In genomic region chr5:43227655-43228054, GRCh38 we compare ENCODE assay signal across 9 cellular contexts. TPM values are rescaled to one million over a fixed set of nuclear protein-coding genes. Genes with fewer than 3 reads are reported as not detected.
DNase-seq lines count a peak whose midpoint lies in the region; ATAC-seq and TF ChIP-seq lines count a peak whose summit lies in the region.
"Had no signal": no experiment of that assay in that cellular context is flagged by ENCODE, and none has a peak within 500 bp of the region (broad histone marks: within the 10 kb centered on the region; RNA-seq: fewer than 3 reads in every experiment).

No MANE protein-coding gene starts in this region.

- H3K27ac ChIP-seq in cardiac muscle cell: no peak overlapping the region
- H3K27ac ChIP-seq in tibial artery: no peak overlapping the region

- H3K4me3 ChIP-seq in cardiac muscle cell (no peak overlapping the region), tibial artery (no peak overlapping the region)
- H3K4me3 ChIP-seq: lung had no signal

- H3K27me3 ChIP-seq in cardiac muscle cell (no peaks in the 10 kb centered on the region), tibial artery (no peaks in the 10 kb centered on the region)

- ATAC-seq in Right ventricle myocardium superior (ENCODE audit: poor library complexity) (no peak), T-helper 17 cell (no peak)

- peaks cover 5% of the 10 kb centered on the region for H3K27me3 Mint-ChIP-seq in T-helper 17 cell

- no peaks in the 10 kb centered on the region for H3K4me1 Mint-ChIP-seq in T-helper 17 cell

- DNase-seq in cardiac muscle cell (ENCODE audit: low read depth in 1 of 2, low spot score in 1 of 2) (peak; percentile 30 to 75), Right ventricle myocardium superior (no peak), NCI-H69 (lab: John Stamatoyannopoulos, UW) (peak; percentile 51), fibroblast of peridontal ligament (ENCODE audit: extremely low read depth) (peak; percentile 68), tibial artery (no peak), T-helper 17 cell (no peak), SK-N-DZ (ENCODE audit: low spot score) (no peak)
- no peak for DNase-seq in stimulated activated CD4-positive, alpha-beta T cell treated with anti-CD3 and anti-CD28 coated beads, Interleukin-2, amount 100 ng/mL, for 48 hours

- H3K9me3 ChIP-seq in cardiac muscle cell (ENCODE audit: low read depth): no peaks in the 10 kb centered on the region
- no peaks in the 10 kb centered on the region for H3K9me3 ChIP-seq in tibial artery
- H3K9me3 ChIP-seq in T-helper 17 cell (ENCODE audit: control insufficient read depth, low read length, poor library complexity, severe bottlenecking): no peaks in the 10 kb centered on the region

- no peak overlapping the region for H3K27ac Mint-ChIP-seq in T-helper 17 cell

- intact Hi-C loops in Right ventricle myocardium superior (cut with DNase I): no loop called here
- intact Hi-C loops in tibial artery (cut with DNase I; ENCODE audit: low total_unique reads): no loop called here

- H3K4me3 Mint-ChIP-seq in T-helper 17 cell: no peak overlapping the region

- H3K36me3 Mint-ChIP-seq in T-helper 17 cell (ENCODE audit: low read depth): no peaks in the 10 kb centered on the region

- TF ChIP-seq CTCF in cardiac muscle cell (IDR thresholded peaks at IDR 0.05; ENCODE audit: low read depth, low read length) (peak; percentile 51), tibial artery (IDR thresholded peaks at IDR 0.05) (peak; percentile 6 to 7)

- H3K4me1 ChIP-seq in cardiac muscle cell (ENCODE audit: low read depth): peaks cover 3% of the 10 kb centered on the region
- no peaks in the 10 kb centered on the region for H3K4me1 ChIP-seq in tibial artery

- H3K36me3 ChIP-seq in cardiac muscle cell (no peaks in the 10 kb centered on the region), tibial artery (no peaks in the 10 kb centered on the region)

RNA-seq across cellular contexts. Expression of gene NIM1K, which starts 35.6 kb away (rescaled TPM):
- total RNA-seq in cardiac muscle cell: 0.74 and 0.98 TPM in 2 replicates
- polyA plus RNA-seq in cardiac muscle cell: 0.27 and 1.9 TPM in 2 replicates
- 0.22 TPM for total RNA-seq in Right ventricle myocardium superior
- 1 to 10 TPM in 1 of 2 donors, under 1 TPM in 1; 0.76 to 1.1 TPM for total RNA-seq in T-helper 17 cell
- not detected in 2 replicates for polyA plus RNA-seq in SK-N-DZ (2014; cell fraction: cytosol; rRNA removed)
- polyA plus RNA-seq in SK-N-DZ (2014; cell fraction: nucleus; rRNA removed): not detected in 2 replicates

Comparison
In these comparisons a context has a peak if more than half of its experiments do, and no peak if none do; other contexts are left out.
1. DNase-seq: peak in cardiac muscle cell (2 of 2), NCI-H69 (single experiment) and fibroblast of peridontal ligament (single experiment); none in Right ventricle myocardium superior (single experiment), tibial artery (0 of 2), T-helper 17 cell (0 of 3), stimulated activated CD4-positive, alpha-beta T cell treated with anti-CD3 and anti-CD28 coated beads, Interleukin-2, amount 100 ng/mL, for 48 hours (0 of 2) and SK-N-DZ (single experiment).